Comparison of ENCODE assay signal across 9 cellular contexts in the genomic region with DNA sequence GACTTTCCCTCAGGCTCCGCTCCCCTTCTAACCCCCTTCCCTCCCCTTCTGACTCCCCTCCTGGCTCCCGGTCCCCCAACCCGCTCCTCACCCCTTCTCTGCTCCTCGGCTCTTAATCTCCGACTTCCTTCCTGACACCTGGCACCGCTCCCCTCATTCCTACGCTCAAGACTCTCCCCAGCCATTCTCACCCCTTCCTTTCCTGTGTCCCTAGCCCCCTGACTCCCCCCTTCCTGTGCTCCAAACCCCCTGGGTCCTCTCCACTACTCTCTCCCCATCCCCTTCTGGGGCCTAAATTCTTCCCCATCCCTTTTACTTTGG. TPM values are rescaled to one million over a fixed set of nuclear protein-coding genes. Genes with fewer than 3 reads are reported as not detected.
DNase-seq lines count a peak whose midpoint lies in the region; ATAC-seq and TF ChIP-seq lines count a peak whose summit lies in the region.
"Had no signal": no experiment of that assay in that cellular context is flagged by ENCODE, and none has a peak within 500 bp of the region (broad histone marks: within the 10 kb centered on the region; RNA-seq: fewer than 3 reads in every experiment).

No MANE protein-coding gene starts in this region.

- DNase-seq in AG08395 (ENCODE audit: low spot score) (peak; percentile 5), IMR-90 (no peak), caudate nucleus (lab: John Stamatoyannopoulos, UW) (no peak), hepatic stellate cell (ENCODE audit: low spot score) (no peak), NCI-H510A treated with DMSO at 0.1 percent for 48 hours (lab: John Stamatoyannopoulos, UW) (no peak)

- TF ChIP-seq POLR2A in IMR-90 (IDR thresholded peaks at IDR 0.05; ENCODE audit: low read depth, low read length): no peak

- H3K14ac ChIP-seq in IMR-90 (replicated peaks; ENCODE audit: low read depth, low read length): peak overlapping the region; percentile 87

- peak overlapping the region; percentile 99 for H2AFZ ChIP-seq in IMR-90 (replicated peaks; ENCODE audit: low read length, poor library complexity)

- H3K9ac ChIP-seq in IMR-90 (ENCODE audit: low read depth, low read length): peak overlapping the region; percentile 88
- peak overlapping the region; percentile 75 for H3K9ac ChIP-seq in muscle layer of colon (ENCODE audit: low read length)

- H3K27me3 ChIP-seq in IMR-90 (ENCODE audit: control insufficient read depth, insufficient read depth, low read length) (no peaks in the 10 kb centered on the region), muscle layer of colon (ENCODE audit: control insufficient read depth in 1 of 2, insufficient read depth in 2 of 2, low read length in 2 of 2) (no peaks in the 10 kb centered on the region)

- no peaks in the 10 kb centered on the region for H4K20me1 ChIP-seq in IMR-90 (ENCODE audit: insufficient read depth, low read length)

- H3K4ac ChIP-seq in IMR-90 (ENCODE audit: low read depth, low read length): peak overlapping the region; percentile 81

- dilution Hi-C loops in IMR-90 (cut with HindIII; ENCODE audit: low sequenced_read_pairs, unreplicated experiment): no loop called here

- no peaks in the 10 kb centered on the region for H3K9me1 ChIP-seq in IMR-90 (ENCODE audit: insufficient read depth, low read length)

- H3K36me3 ChIP-seq in IMR-90 (ENCODE audit: control insufficient read depth, insufficient read depth, low read length) (peaks cover 19% of the 10 kb centered on the region), muscle layer of colon (ENCODE audit: insufficient read depth, low read length) (peaks cover 21% of the 10 kb centered on the region)

- in situ Hi-C loops in IMR-90 (cut with MboI; ENCODE audit: low sequenced_read_pairs): no loop called here

- POLR2A ChIA-PET in IMR-90 (lab: Charles Lee; ENCODE audit: unreplicated experiment): interaction anchor here (2.2 kb wide), 1 partner anchor 11 kb away, joined by 8 read pairs; a partner anchor contains a TSS

- no peak overlapping the region for H2BK20ac ChIP-seq in IMR-90 (ENCODE audit: low read depth, low read length)

- H2AK9ac ChIP-seq in IMR-90 (replicated peaks; ENCODE audit: low read depth, low read length, poor library complexity): peak overlapping the region; percentile 98

- no peak for TF ChIP-seq RAD21 in IMR-90 (IDR thresholded peaks at IDR 0.05; ENCODE audit: low read length)

- ATAC-seq in IMR-90 (ENCODE audit: low read depth): no peak
- ATAC-seq in GM19467 (IDR thresholded peaks at IDR 0.05; ENCODE audit: unreplicated experiment): no peak
- no peak for ATAC-seq in GM18873 (IDR thresholded peaks at IDR 0.05; ENCODE audit: low FRiP score, unreplicated experiment)

- H3K4me2 ChIP-seq in IMR-90 (ENCODE audit: low read depth, low read length): peak overlapping the region; percentile 97

- H4K8ac ChIP-seq in IMR-90 (ENCODE audit: low read depth in 2 of 2, low read length in 2 of 2): peak overlapping the region; percentile 68 to 79

- CTCF ChIA-PET in IMR-90 (lab: Yijun Ruan, JAX): no interaction called here

- 0% methylated on average over 3 of the region's 7 CpGs; no CpG with 5 or more reads in 1 of the 2 experiments for WGBS in IMR-90 (ENCODE audit: extremely low coverage in 2 of 2, insufficient read length in 1 of 2), 2 experiments

- H3K9me3 ChIP-seq in IMR-90 (ENCODE audit: control insufficient read depth, insufficient read depth, low read length) (no peaks in the 10 kb centered on the region), muscle layer of colon (ENCODE audit: low read length) (no peaks in the 10 kb centered on the region)

- peak overlapping the region; percentile 58 for H4K91ac ChIP-seq in IMR-90 (ENCODE audit: insufficient read depth, low read depth, low read length)

- peaks cover 5% of the 10 kb centered on the region for H3K4me1 ChIP-seq in IMR-90 (ENCODE audit: control insufficient read depth, insufficient read depth, low read length)
- peaks cover 8% of the 10 kb centered on the region for H3K4me1 ChIP-seq in muscle layer of colon (ENCODE audit: insufficient read depth, low read length)

- peaks cover 16 to 34% of the 10 kb centered on the region in 2 experiments for H3K79me1 ChIP-seq in IMR-90 (ENCODE audit: low read depth in 1 of 2, low read length in 2 of 2)

- no peak overlapping the region for H2BK15ac ChIP-seq in IMR-90 (ENCODE audit: low read depth, low read length)

- H2AK5ac ChIP-seq in IMR-90 (ENCODE audit: low read depth, low read length): peak overlapping the region; percentile 90

- intact Hi-C loops in IMR-90 (cut with micrococcal nuclease): no loop called here

- peak overlapping the region; percentile 57 for H2BK120ac ChIP-seq in IMR-90 (ENCODE audit: low read depth, low read length)

- H3K27ac ChIP-seq in IMR-90 (ENCODE audit: insufficient read depth, low read length) (peak overlapping the region; percentile 77), caudate nucleus (ENCODE audit: low read depth, low read length) (peak overlapping the region; percentile 78), muscle layer of colon (ENCODE audit: low read depth, low read length) (peak overlapping the region; percentile 72)

- no peak overlapping the region; the same call in 1 of the 2 replicates for H3K18ac ChIP-seq in IMR-90 (ENCODE audit: low read depth, low read length)

- H3K23ac ChIP-seq in IMR-90 (ENCODE audit: low read depth, low read length): peak overlapping the region; percentile 96

- TF ChIP-seq CTCF in IMR-90 (conservative IDR thresholded peaks at IDR 0.05; ENCODE audit: low read depth, low read length): no peak

- H3K4me3 ChIP-seq in IMR-90 (ENCODE audit: insufficient read depth, low read depth, low read length) (peak overlapping the region; percentile 73), muscle layer of colon (ENCODE audit: low read depth in 1 of 2, low read length in 2 of 2) (peak overlapping the region; percentile 82 to 83)

- BruUV-seq in IMR-90 (replicated peaks; lab: Mats Ljungman, UMichigan): no TSS peak

- peak overlapping the region; percentile 64; the same call in 1 of the 2 replicates for H3K56ac ChIP-seq in IMR-90 (ENCODE audit: extremely low read depth, insufficient read depth, low read length)

- peak overlapping the region; percentile 75 for H2BK5ac ChIP-seq in IMR-90 (ENCODE audit: low read depth, low read length, poor library complexity, severe bottlenecking)

- peak overlapping the region; percentile 78 for H4K5ac ChIP-seq in IMR-90 (ENCODE audit: low read depth, low read length)

TF ChIP-seq in IMR-90, 13 proteins besides CTCF, POLR2A, EP300 and RAD21:
- TF ChIP-seq CHD1 (IDR thresholded peaks at IDR 0.05; ENCODE audit: low read depth, low read length): no peak
- TF ChIP-seq, protein P1, sequence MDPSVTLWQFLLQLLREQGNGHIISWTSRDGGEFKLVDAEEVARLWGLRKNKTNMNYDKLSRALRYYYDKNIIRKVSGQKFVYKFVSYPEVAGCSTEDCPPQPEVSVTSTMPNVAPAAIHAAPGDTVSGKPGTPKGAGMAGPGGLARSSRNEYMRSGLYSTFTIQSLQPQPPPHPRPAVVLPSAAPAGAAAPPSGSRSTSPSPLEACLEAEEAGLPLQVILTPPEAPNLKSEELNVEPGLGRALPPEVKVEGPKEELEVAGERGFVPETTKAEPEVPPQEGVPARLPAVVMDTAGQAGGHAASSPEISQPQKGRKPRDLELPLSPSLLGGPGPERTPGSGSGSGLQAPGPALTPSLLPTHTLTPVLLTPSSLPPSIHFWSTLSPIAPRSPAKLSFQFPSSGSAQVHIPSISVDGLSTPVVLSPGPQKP (IDR thresholded peaks at IDR 0.05; ENCODE audit: borderline replicate concordance, low read depth, low read length): no peak

RNA-seq across cellular contexts. Expression of a gene that starts 0.7 kb away (rescaled TPM):
- total RNA-seq in IMR-90 (2012; rRNA removed): 42.3 and 48.0 TPM in 2 replicates
- polyA plus RNA-seq in IMR-90 (2012; rRNA removed): 103 and 130 TPM in 2 replicates
- polyA plus RNA-seq in IMR-90 (2012; cell fraction: cytosol; rRNA removed): 114 and 248 TPM in 2 replicates
- polyA plus RNA-seq in IMR-90 (2012; cell fraction: nucleus; rRNA removed; ENCODE audit: low replicate concordance): 61.3 and 140 TPM in 2 replicates

RNA-seq across cellular contexts. Expression of a gene that starts 10.6 kb away (rescaled TPM):
- 9.3 and 10.3 TPM in 2 replicates for total RNA-seq in IMR-90 (2012; rRNA removed)
- polyA plus RNA-seq in IMR-90 (2012; rRNA removed): 22.5 and 33.0 TPM in 2 replicates
- 22.7 and 47.7 TPM in 2 replicates for polyA plus RNA-seq in IMR-90 (2012; cell fraction: cytosol; rRNA removed)
- polyA plus RNA-seq in IMR-90 (2012; cell fraction: nucleus; rRNA removed; ENCODE audit: low replicate concordance): 17.6 and 30.9 TPM in 2 replicates

RNA-seq across cellular contexts. Expression of a gene that starts 13.7 kb away (rescaled TPM):
- 0.54 and 0.56 TPM in 2 replicates for total RNA-seq in IMR-90 (2012; rRNA removed)
- 0.34 and 0.37 TPM in 2 replicates for polyA plus RNA-seq in IMR-90 (2012; rRNA removed)
- 0.24 and 0.30 TPM in 2 replicates for polyA plus RNA-seq in IMR-90 (2012; cell fraction: cytosol; rRNA removed)
- 0.46 and 0.65 TPM in 2 replicates for polyA plus RNA-seq in IMR-90 (2012; cell fraction: nucleus; rRNA removed; ENCODE audit: low replicate concordance)

RNA-seq across cellular contexts. Expression of a gene that starts 28.6 kb away (rescaled TPM):
- not detected in 2 replicates for total RNA-seq in IMR-90 (2012; rRNA removed)
- polyA plus RNA-seq in IMR-90 (2012; rRNA removed): 0.11 TPM in 1 of 2 replicates, not detected in the other
- polyA plus RNA-seq in IMR-90 (2012; cell fraction: cytosol; rRNA removed): 0.04 TPM in 1 of 2 replicates, not detected in the other
- 0.08 TPM in 1 of 2 replicates, not detected in the other for polyA plus RNA-seq in IMR-90 (2012; cell fraction: nucleus; rRNA removed; ENCODE audit: low replicate concordance)
- total RNA-seq: left cardiac atrium had no signal

RNA-seq across cellular contexts. Expression of a gene that starts 31.0 kb away (rescaled TPM):
- total RNA-seq in IMR-90 (2012; rRNA removed): 43.7 and 53.0 TPM in 2 replicates
- polyA plus RNA-seq in IMR-90 (2012; rRNA removed): 50.4 and 51.4 TPM in 2 replicates
- polyA plus RNA-seq in IMR-90 (2012; cell fraction: cytosol; rRNA removed): 29.9 and 54.5 TPM in 2 replicates
- polyA plus RNA-seq in IMR-90 (2012; cell fraction: nucleus; rRNA removed; ENCODE audit: low replicate concordance): 58.8 and 59.3 TPM in 2 replicates
